Comparison of ENCODE assay signal across 1 cellular context in the genomic region with DNA sequence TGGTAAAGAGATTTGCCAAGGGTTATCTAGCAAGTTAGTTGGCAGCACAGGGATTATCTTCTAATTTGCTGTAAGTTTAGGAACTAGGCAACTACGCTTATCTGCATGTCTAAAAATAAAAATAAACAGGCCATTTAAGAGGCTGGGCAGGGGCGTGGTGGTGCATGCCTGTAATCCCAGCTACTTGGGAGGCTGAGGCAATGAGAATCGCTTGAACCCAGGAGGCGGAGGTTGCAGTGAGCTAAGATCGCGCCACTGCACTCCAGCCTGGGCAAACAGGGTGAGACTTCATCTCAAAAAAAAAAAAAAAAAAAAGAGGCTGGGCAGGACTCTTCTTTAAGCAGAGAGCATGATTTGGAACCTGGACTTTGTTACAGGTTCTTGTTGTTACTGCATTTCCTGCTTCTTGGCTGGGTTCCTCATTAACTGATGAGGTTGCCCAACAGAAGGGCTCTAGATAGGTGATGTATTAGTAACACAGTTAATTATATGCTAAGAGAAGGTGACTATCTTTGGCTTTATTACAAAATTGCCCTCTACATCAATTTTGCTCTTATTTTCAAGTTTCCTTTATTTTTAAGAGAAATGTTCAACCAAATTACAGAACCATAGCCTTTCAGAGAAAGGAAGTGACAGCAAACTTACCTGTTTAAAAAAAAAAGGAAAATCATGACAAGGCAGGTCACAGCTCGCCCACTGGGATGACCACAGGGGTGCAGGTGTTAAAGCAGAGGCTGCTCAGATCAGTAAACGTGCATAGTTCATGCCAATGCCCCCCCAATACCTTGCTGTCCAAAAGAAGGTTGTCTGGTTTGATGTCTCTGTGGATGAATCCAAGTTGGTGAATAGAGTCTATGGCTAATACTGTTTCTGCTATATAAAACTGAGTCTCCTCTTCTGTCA.
TF ChIP-seq lines count a peak whose summit lies in the region.

No MANE protein-coding gene starts in this region.

TF ChIP-seq in HepG2, 621 proteins besides CTCF, POLR2A, EP300 and RAD21 (continued from another document):
- TF ChIP-seq, protein P1, sequence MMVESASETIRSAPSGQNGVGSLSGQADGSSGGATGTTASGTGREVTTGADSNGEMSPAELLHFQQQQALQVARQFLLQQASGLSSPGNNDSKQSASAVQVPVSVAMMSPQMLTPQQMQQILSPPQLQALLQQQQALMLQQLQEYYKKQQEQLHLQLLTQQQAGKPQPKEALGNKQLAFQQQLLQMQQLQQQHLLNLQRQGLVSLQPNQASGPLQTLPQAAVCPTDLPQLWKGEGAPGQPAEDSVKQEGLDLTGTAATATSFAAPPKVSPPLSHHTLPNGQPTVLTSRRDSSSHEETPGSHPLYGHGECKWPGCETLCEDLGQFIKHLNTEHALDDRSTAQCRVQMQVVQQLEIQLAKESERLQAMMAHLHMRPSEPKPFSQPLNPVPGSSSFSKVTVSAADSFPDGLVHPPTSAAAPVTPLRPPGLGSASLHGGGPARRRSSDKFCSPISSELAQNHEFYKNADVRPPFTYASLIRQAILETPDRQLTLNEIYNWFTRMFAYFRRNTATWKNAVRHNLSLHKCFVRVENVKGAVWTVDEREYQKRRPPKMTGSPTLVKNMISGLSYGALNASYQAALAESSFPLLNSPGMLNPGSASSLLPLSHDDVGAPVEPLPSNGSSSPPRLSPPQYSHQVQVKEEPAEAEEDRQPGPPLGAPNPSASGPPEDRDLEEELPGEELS (CRISPR knock-in tag; IDR thresholded peaks at IDR 0.05) = 0 out of 2 replicates have a peak, but pooled peaks have one; percentile 21
- TF ChIP-seq ZBTB38 (CRISPR knock-in tag; IDR thresholded peaks at IDR 0.05) (peak; percentile 65; the same call in 1 of the 2 replicates), GABPA (IDR thresholded peaks at IDR 0.05; ENCODE audit: low read depth, low read length) (no peak), GABPA (CRISPR knock-in tag; IDR thresholded peaks at IDR 0.05; ENCODE audit: low read depth) (0 out of 2 replicates have a peak, but pooled peaks have one; percentile 14), FOXP1 (IDR thresholded peaks at IDR 0.05) (no peak), FOXP1 (CRISPR knock-in tag; IDR thresholded peaks at IDR 0.05) (peak; percentile 46; the same call in 1 of the 2 replicates), ETV5 (CRISPR knock-in tag; IDR thresholded peaks at IDR 0.05; ENCODE audit: borderline replicate concordance) (peak; percentile 49; the same call in 1 of the 2 replicates), FOXJ3 (CRISPR knock-in tag; IDR thresholded peaks at IDR 0.05; ENCODE audit: borderline replicate concordance) (peak; percentile 44; the same call in 1 of the 2 replicates), SOX5 (CRISPR knock-in tag; IDR thresholded peaks at IDR 0.05; ENCODE audit: borderline replicate concordance) (no peak), FOXK1 (CRISPR knock-in tag; IDR thresholded peaks at IDR 0.05; ENCODE audit: borderline replicate concordance, low read depth) (0 out of 2 replicates have a peak, but pooled peaks have one; percentile 9), CEBPG (CRISPR knock-in tag; IDR thresholded peaks at IDR 0.05) (peak; percentile 68), KDM6A (CRISPR knock-in tag; IDR thresholded peaks at IDR 0.05; ENCODE audit: low read depth) (0 out of 2 replicates have a peak, but pooled peaks have one; percentile 29), MED1 (CRISPR knock-in tag; IDR thresholded peaks at IDR 0.05) (0 out of 2 replicates have a peak, but pooled peaks have one; percentile 15), SETDB1 (CRISPR knock-in tag; IDR thresholded peaks at IDR 0.05; ENCODE audit: borderline replicate concordance) (no peak)
- TF ChIP-seq, protein P2, sequence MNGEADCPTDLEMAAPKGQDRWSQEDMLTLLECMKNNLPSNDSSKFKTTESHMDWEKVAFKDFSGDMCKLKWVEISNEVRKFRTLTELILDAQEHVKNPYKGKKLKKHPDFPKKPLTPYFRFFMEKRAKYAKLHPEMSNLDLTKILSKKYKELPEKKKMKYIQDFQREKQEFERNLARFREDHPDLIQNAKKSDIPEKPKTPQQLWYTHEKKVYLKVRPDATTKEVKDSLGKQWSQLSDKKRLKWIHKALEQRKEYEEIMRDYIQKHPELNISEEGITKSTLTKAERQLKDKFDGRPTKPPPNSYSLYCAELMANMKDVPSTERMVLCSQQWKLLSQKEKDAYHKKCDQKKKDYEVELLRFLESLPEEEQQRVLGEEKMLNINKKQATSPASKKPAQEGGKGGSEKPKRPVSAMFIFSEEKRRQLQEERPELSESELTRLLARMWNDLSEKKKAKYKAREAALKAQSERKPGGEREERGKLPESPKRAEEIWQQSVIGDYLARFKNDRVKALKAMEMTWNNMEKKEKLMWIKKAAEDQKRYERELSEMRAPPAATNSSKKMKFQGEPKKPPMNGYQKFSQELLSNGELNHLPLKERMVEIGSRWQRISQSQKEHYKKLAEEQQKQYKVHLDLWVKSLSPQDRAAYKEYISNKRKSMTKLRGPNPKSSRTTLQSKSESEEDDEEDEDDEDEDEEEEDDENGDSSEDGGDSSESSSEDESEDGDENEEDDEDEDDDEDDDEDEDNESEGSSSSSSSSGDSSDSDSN (CRISPR knock-in tag; IDR thresholded peaks at IDR 0.05) = no peak
- TF ChIP-seq, protein P3, sequence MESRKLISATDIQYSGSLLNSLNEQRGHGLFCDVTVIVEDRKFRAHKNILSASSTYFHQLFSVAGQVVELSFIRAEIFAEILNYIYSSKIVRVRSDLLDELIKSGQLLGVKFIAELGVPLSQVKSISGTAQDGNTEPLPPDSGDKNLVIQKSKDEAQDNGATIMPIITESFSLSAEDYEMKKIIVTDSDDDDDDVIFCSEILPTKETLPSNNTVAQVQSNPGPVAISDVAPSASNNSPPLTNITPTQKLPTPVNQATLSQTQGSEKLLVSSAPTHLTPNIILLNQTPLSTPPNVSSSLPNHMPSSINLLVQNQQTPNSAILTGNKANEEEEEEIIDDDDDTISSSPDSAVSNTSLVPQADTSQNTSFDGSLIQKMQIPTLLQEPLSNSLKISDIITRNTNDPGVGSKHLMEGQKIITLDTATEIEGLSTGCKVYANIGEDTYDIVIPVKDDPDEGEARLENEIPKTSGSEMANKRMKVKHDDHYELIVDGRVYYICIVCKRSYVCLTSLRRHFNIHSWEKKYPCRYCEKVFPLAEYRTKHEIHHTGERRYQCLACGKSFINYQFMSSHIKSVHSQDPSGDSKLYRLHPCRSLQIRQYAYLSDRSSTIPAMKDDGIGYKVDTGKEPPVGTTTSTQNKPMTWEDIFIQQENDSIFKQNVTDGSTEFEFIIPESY (CRISPR knock-in tag; IDR thresholded peaks at IDR 0.05) = peak; percentile 86
- TF ChIP-seq, protein P4, sequence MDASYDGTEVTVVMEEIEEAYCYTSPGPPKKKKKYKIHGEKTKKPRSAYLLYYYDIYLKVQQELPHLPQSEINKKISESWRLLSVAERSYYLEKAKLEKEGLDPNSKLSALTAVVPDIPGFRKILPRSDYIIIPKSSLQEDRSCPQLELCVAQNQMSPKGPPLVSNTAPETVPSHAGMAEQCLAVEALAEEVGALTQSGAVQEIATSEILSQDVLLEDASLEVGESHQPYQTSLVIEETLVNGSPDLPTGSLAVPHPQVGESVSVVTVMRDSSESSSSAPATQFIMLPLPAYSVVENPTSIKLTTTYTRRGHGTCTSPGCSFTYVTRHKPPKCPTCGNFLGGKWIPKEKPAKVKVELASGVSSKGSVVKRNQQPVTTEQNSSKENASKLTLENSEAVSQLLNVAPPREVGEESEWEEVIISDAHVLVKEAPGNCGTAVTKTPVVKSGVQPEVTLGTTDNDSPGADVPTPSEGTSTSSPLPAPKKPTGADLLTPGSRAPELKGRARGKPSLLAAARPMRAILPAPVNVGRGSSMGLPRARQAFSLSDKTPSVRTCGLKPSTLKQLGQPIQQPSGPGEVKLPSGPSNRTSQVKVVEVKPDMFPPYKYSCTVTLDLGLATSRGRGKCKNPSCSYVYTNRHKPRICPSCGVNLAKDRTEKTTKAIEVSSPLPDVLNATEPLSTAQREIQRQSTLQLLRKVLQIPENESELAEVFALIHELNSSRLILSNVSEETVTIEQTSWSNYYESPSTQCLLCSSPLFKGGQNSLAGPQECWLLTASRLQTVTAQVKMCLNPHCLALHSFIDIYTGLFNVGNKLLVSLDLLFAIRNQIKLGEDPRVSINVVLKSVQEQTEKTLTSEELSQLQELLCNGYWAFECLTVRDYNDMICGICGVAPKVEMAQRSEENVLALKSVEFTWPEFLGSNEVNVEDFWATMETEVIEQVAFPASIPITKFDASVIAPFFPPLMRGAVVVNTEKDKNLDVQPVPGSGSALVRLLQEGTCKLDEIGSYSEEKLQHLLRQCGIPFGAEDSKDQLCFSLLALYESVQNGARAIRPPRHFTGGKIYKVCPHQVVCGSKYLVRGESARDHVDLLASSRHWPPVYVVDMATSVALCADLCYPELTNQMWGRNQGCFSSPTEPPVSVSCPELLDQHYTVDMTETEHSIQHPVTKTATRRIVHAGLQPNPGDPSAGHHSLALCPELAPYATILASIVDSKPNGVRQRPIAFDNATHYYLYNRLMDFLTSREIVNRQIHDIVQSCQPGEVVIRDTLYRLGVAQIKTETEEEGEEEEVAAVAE (CRISPR knock-in tag; IDR thresholded peaks at IDR 0.05; ENCODE audit: borderline replicate concordance) = no peak
- TF ChIP-seq, protein P5, sequence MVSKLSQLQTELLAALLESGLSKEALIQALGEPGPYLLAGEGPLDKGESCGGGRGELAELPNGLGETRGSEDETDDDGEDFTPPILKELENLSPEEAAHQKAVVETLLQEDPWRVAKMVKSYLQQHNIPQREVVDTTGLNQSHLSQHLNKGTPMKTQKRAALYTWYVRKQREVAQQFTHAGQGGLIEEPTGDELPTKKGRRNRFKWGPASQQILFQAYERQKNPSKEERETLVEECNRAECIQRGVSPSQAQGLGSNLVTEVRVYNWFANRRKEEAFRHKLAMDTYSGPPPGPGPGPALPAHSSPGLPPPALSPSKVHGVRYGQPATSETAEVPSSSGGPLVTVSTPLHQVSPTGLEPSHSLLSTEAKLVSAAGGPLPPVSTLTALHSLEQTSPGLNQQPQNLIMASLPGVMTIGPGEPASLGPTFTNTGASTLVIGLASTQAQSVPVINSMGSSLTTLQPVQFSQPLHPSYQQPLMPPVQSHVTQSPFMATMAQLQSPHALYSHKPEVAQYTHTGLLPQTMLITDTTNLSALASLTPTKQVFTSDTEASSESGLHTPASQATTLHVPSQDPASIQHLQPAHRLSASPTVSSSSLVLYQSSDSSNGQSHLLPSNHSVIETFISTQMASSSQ (IDR thresholded peaks at IDR 0.05; ENCODE audit: low read depth) = 0 out of 2 replicates have a peak, but pooled peaks have one; percentile 32
- TF ChIP-seq, protein P5 (CRISPR knock-in tag; IDR thresholded peaks at IDR 0.05; ENCODE audit: borderline replicate concordance) = no peak
